15 cellular contexts compared by ENCODE assay signal in genomic region chr10:116132716-116133420, GRCh38.
"Had no signal": no experiment of that assay in that cellular context is flagged by ENCODE, and none has a peak within 500 bp of the region (broad histone marks: within the 10 kb centered on the region; RNA-seq: fewer than 3 reads in every experiment).

No MANE protein-coding gene starts in this region.

- H3K27ac ChIP-seq: spleen, thoracic aorta had no signal

- H3K9me3 Mint-ChIP-seq: activated naive CD4-positive, alpha-beta T cell treated with anti-CD3 and anti-CD28 coated beads, Interleukin-2, amount 50 U/mL, for 72 hours; activated T-cell treated with anti-CD3 and anti-CD28 coated beads, Interleukin-2, amount 50 U/mL, for 4 hours; stimulated activated naive CD8-positive, alpha-beta T cell treated with anti-CD3 and anti-CD28 coated beads, Interleukin-15, amount 100 ng/mL, for 72 hours had no signal

- H3K9me3 ChIP-seq: thoracic aorta had no signal

- H3K27ac Mint-ChIP-seq: activated CD4-positive, alpha-beta memory T cell treated with anti-CD3 and anti-CD28 coated beads for 36 hours; activated naive CD4-positive, alpha-beta T cell treated with anti-CD3 and anti-CD28 coated beads, Interleukin-2, amount 50 U/mL, for 72 hours; memory B cell; natural killer cell treated with Interleukin-12 subunit alpha and Interleukin-12 subunit beta and Interleukin-15 and Interleukin-18, amount 100 ng/mL, for 72 hours had no signal

- H3K4me1 Mint-ChIP-seq: memory B cell; stimulated activated naive CD8-positive, alpha-beta T cell treated with anti-CD3 and anti-CD28 coated beads, Interleukin-15, amount 100 ng/mL, for 72 hours had no signal

- ATAC-seq: activated naive CD4-positive, alpha-beta T cell treated with anti-CD3 and anti-CD28 coated beads, Interleukin-2, amount 50 U/mL, for 72 hours; activated T-cell treated with anti-CD3 and anti-CD28 coated beads, Interleukin-2, amount 50 U/mL, for 4 hours; esophagus mucosa; left ventricle myocardium superior; natural killer cell treated with Interleukin-12 subunit alpha and Interleukin-12 subunit beta and Interleukin-15 and Interleukin-18, amount 100 ng/mL, for 72 hours; sciatic nerve; stimulated activated naive CD8-positive, alpha-beta T cell treated with anti-CD3 and anti-CD28 coated beads, Interleukin-15, amount 100 ng/mL, for 72 hours had no signal

- H3K27me3 Mint-ChIP-seq: activated CD4-positive, alpha-beta memory T cell treated with anti-CD3 and anti-CD28 coated beads for 36 hours; memory B cell; natural killer cell treated with Interleukin-12 subunit alpha and Interleukin-12 subunit beta and Interleukin-15 and Interleukin-18, amount 100 ng/mL, for 72 hours had no signal

- DNase-seq: activated CD4-positive, alpha-beta memory T cell treated with anti-CD3 and anti-CD28 coated beads for 36 hours; activated CD4-positive, alpha-beta T cell treated with anti-CD3 and anti-CD28 coated beads for 1 hour; activated effector memory CD4-positive, alpha-beta T cell treated with anti-CD3 and anti-CD28 coated beads, Interleukin-2, amount 50 U/mL, for 16 hours; activated T-cell treated with anti-CD3 and anti-CD28 coated beads, Interleukin-2, amount 50 U/mL, for 4 hours; hippocampal formation; left ventricle myocardium superior; spleen; stimulated activated CD4-positive, alpha-beta T cell treated with anti-CD3 and anti-CD28 coated beads, Interleukin-1b, Interleukin-23, amount 100 ng/mL, for 48 hours; stimulated activated naive CD8-positive, alpha-beta T cell treated with anti-CD3 and anti-CD28 coated beads, Interleukin-15, amount 100 ng/mL, for 72 hours had no signal

- H3K4me3 ChIP-seq: spleen, thoracic aorta had no signal

- H3K36me3 Mint-ChIP-seq: activated CD4-positive, alpha-beta memory T cell treated with anti-CD3 and anti-CD28 coated beads for 36 hours; activated naive CD4-positive, alpha-beta T cell treated with anti-CD3 and anti-CD28 coated beads, Interleukin-2, amount 50 U/mL, for 72 hours; memory B cell; natural killer cell treated with Interleukin-12 subunit alpha and Interleukin-12 subunit beta and Interleukin-15 and Interleukin-18, amount 100 ng/mL, for 72 hours had no signal

- H3K4me1 ChIP-seq: spleen had no signal

- H3K4me3 Mint-ChIP-seq: activated CD4-positive, alpha-beta memory T cell treated with anti-CD3 and anti-CD28 coated beads for 36 hours; activated T-cell treated with anti-CD3 and anti-CD28 coated beads, Interleukin-2, amount 50 U/mL, for 4 hours; memory B cell; natural killer cell treated with Interleukin-12 subunit alpha and Interleukin-12 subunit beta and Interleukin-15 and Interleukin-18, amount 100 ng/mL, for 72 hours had no signal

- H3K36me3 ChIP-seq: spleen, thoracic aorta had no signal

- H3K27me3 ChIP-seq: spleen had no signal
